8 cellular contexts compared by ENCODE assay signal in genomic region chr15:30990036-30990435, GRCh38. TPM values are rescaled to one million over a fixed set of nuclear protein-coding genes. Genes with fewer than 3 reads are reported as not detected.
DNase-seq lines count a peak whose midpoint lies in the region; ATAC-seq and TF ChIP-seq lines count a peak whose summit lies in the region.

No MANE protein-coding gene starts in this region.

- no peaks in the 10 kb centered on the region for H3K27me3 Mint-ChIP-seq in activated CD8-positive, alpha-beta memory T cell treated with anti-CD3 and anti-CD28 coated beads, Interleukin-2, amount 10 ng/mL, durations not matched to agents 7 days and 5 days

- H3K4me1 ChIP-seq in hepatocyte (ENCODE audit: insufficient read depth) = peaks cover 5% of the 10 kb centered on the region
- H3K4me1 ChIP-seq in stomach smooth muscle (ENCODE audit: control insufficient read depth, insufficient read depth, low read length) = peaks cover 12% of the 10 kb centered on the region

- peak overlapping the region; percentile 31 to 92 for H3K9ac ChIP-seq in stomach smooth muscle (ENCODE audit: low read length in 2 of 2)

- peak overlapping the region; percentile 92 for H3K27ac Mint-ChIP-seq in activated CD8-positive, alpha-beta memory T cell treated with anti-CD3 and anti-CD28 coated beads, Interleukin-2, amount 10 ng/mL, durations not matched to agents 7 days and 5 days

- H3K4me2 ChIP-seq in hepatocyte = peak overlapping the region; percentile 90

- CTCF ChIA-PET in activated CD8-positive, alpha-beta memory T cell treated with anti-CD3 and anti-CD28 coated beads, Interleukin-2, amount 10 ng/mL, durations not matched to agents 7 days and 5 days (lab: Charles Lee) = no interaction called here

- no peak overlapping the region for H2AFZ ChIP-seq in hepatocyte

- in situ Hi-C loops in GM13976 (cut with MboI; ENCODE audit: low sequenced_read_pairs, unreplicated experiment) = no loop called here

- H3K4me1 Mint-ChIP-seq in activated CD8-positive, alpha-beta memory T cell treated with anti-CD3 and anti-CD28 coated beads, Interleukin-2, amount 10 ng/mL, durations not matched to agents 7 days and 5 days = peaks cover 30% of the 10 kb centered on the region

- peaks cover 48% of the 10 kb centered on the region for H3K79me2 ChIP-seq in hepatocyte

- H3K36me3 ChIP-seq in WERI-Rb-1 (peaks cover 10% of the 10 kb centered on the region), hepatocyte (replicated peaks; ENCODE audit: insufficient read depth, low read depth) (no peaks in the 10 kb centered on the region), stomach smooth muscle (ENCODE audit: control insufficient read depth in 2 of 2, insufficient read depth in 2 of 2, low read length in 2 of 2) (peaks cover 5 to 11% of the 10 kb centered on the region in 2 donors)

- H4K20me1 ChIP-seq in hepatocyte (ENCODE audit: insufficient read depth, poor library complexity, severe bottlenecking) = no peaks in the 10 kb centered on the region

- H3K9me3 ChIP-seq in WERI-Rb-1 (ENCODE audit: severe bottlenecking) = no peaks in the 10 kb centered on the region
- no peaks in the 10 kb centered on the region for H3K9me3 ChIP-seq in hepatocyte (ENCODE audit: low read depth)
- H3K9me3 ChIP-seq in stomach smooth muscle (ENCODE audit: control insufficient read depth in 2 of 2, low read length in 2 of 2) = no peaks in the 10 kb centered on the region

- H3K9me2 ChIP-seq in hepatocyte (replicated peaks; ENCODE audit: insufficient read depth) = no peaks in the 10 kb centered on the region

- no peak for DNase-seq in activated CD8-positive, alpha-beta memory T cell treated with anti-CD3 and anti-CD28 coated beads, Interleukin-2, amount 10 ng/mL, durations not matched to agents 7 days and 5 days
- DNase-seq in activated CD8-positive, alpha-beta memory T cell treated with anti-CD3 and anti-CD28 coated beads, Interleukin-2, amount 50 U/mL, for 4 hours = no peak
- DNase-seq in WERI-Rb-1 (no peak), hepatocyte (ENCODE audit: low spot score) (no peak), cortex of kidney (lab: John Stamatoyannopoulos, UW) (no peak), GM13976 (ENCODE audit: low spot score) (no peak)

- H3K27ac ChIP-seq in WERI-Rb-1 (no peak overlapping the region), hepatocyte (peak overlapping the region; percentile 97), stomach smooth muscle (ENCODE audit: low read length) (no peak overlapping the region)

- WGBS in hepatocyte (ENCODE audit: low lambda C conversion rate, missing lambda C conversion rate) = 66% methylated on average over 2 of the region's 2 CpGs

- H3K36me3 Mint-ChIP-seq in activated CD8-positive, alpha-beta memory T cell treated with anti-CD3 and anti-CD28 coated beads, Interleukin-2, amount 10 ng/mL, durations not matched to agents 7 days and 5 days = peaks cover 10% of the 10 kb centered on the region

- H3K9me3 Mint-ChIP-seq in activated CD8-positive, alpha-beta memory T cell treated with anti-CD3 and anti-CD28 coated beads, Interleukin-2, amount 10 ng/mL, durations not matched to agents 7 days and 5 days (ENCODE audit: low read depth) = no peaks in the 10 kb centered on the region

- no peak for ATAC-seq in activated CD8-positive, alpha-beta memory T cell treated with anti-CD3 and anti-CD28 coated beads, Interleukin-2, amount 10 ng/mL, durations not matched to agents 7 days and 5 days
- no peak for ATAC-seq in GM21526 (IDR thresholded peaks at IDR 0.05; ENCODE audit: low FRiP score, unreplicated experiment)

- peak overlapping the region; percentile 93 for H3K4me3 Mint-ChIP-seq in activated CD8-positive, alpha-beta memory T cell treated with anti-CD3 and anti-CD28 coated beads, Interleukin-2, amount 10 ng/mL, durations not matched to agents 7 days and 5 days

- TF ChIP-seq CTCF in WERI-Rb-1 (IDR thresholded peaks at IDR 0.05; ENCODE audit: low read depth, low read length) (no peak), hepatocyte (IDR thresholded peaks at IDR 0.05; ENCODE audit: poor library complexity) (no peak), GM13976 (IDR thresholded peaks at IDR 0.05; ENCODE audit: borderline replicate concordance, control extremely low read depth, extremely low read depth, insufficient read depth, missing control alignments) (no peak)

- H3K4me3 ChIP-seq in WERI-Rb-1 (ENCODE audit: low read depth, low read length) (peak overlapping the region; percentile 99; the same call in 1 of the 2 replicates), hepatocyte (peak overlapping the region; percentile 97), stomach smooth muscle (ENCODE audit: low read length in 2 of 2) (peak overlapping the region; percentile 93 to 95)

- H3K27me3 ChIP-seq in WERI-Rb-1 (ENCODE audit: insufficient read depth, low read depth, severe bottlenecking) = no peaks in the 10 kb centered on the region
- no peaks in the 10 kb centered on the region for H3K27me3 ChIP-seq in hepatocyte
- no peaks in the 10 kb centered on the region for H3K27me3 ChIP-seq in stomach smooth muscle (ENCODE audit: control insufficient read depth in 1 of 2, insufficient read depth in 2 of 2, low read length in 2 of 2)

RNA-seq across cellular contexts. Expression of gene MTMR10, which starts 1.4 kb away (rescaled TPM):
- 10 to 100 TPM; 19.9 to 21.4 TPM for total RNA-seq in activated CD8-positive, alpha-beta memory T cell treated with anti-CD3 and anti-CD28 coated beads, Interleukin-2, amount 10 ng/mL, durations not matched to agents 7 days and 5 days
- total RNA-seq in hepatocyte = 15.3 and 19.6 TPM in 2 replicates
- 7.9 and 10.3 TPM in 2 replicates for polyA plus RNA-seq in hepatocyte
